12 cellular contexts compared by ENCODE assay signal in the genomic region with DNA sequence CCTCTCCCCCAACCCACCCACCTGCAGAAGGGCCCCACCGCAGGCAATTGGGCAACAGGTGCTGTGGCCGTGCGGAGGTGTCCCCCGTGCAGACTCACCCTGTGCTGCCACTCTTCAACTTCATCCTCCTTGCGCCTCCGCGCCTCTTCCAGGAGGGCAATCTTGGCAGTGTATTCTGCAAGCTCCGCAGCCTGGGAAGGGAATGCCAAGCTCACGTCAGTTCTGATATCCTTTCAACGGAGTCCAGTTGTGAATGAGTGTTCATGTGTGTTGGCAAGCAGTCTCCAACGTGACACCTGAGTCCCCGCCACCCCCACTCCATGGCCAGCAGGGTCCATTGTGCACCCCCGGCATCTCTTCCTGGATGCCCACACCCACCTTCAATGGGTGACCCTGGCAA. TPM values are rescaled to one million over a fixed set of nuclear protein-coding genes. Genes with fewer than 3 reads are reported as not detected.
DNase-seq lines count a peak whose midpoint lies in the region; ATAC-seq and TF ChIP-seq lines count a peak whose summit lies in the region.
"Had no signal": no experiment of that assay in that cellular context is flagged by ENCODE, and none has a peak within 500 bp of the region (broad histone marks: within the 10 kb centered on the region; RNA-seq: fewer than 3 reads in every experiment).

No MANE protein-coding gene starts in this region.

- no peaks in the 10 kb centered on the region for H3K4me1 ChIP-seq in Caco-2
- H3K4me1 ChIP-seq in uterus: no peaks in the 10 kb centered on the region

- H3K36me3 ChIP-seq in Caco-2 (ENCODE audit: control insufficient read depth, insufficient read depth, low read length): peaks cover 26% of the 10 kb centered on the region
- H3K36me3 ChIP-seq in uterus: no peaks in the 10 kb centered on the region

- H3K4me3 Mint-ChIP-seq in Caco-2 (ENCODE audit: unreplicated experiment): no peak overlapping the region
- H3K4me3 Mint-ChIP-seq in IgD-negative memory B cell: peak overlapping the region in 3 of 4 donors; percentile 58 to 87 (median 60)
- H3K4me3 Mint-ChIP-seq in naive thymus-derived CD8-positive, alpha-beta T cell: peak overlapping the region in 3 of 10 donors; percentile 10 to 45 (median 37)

- TF ChIP-seq CTCF in Caco-2 (IDR thresholded peaks at IDR 0.05; ENCODE audit: insufficient read depth in 1 of 2, low read depth in 1 of 2, low read length in 1 of 2, severe bottlenecking in 1 of 2, unreplicated experiment in 1 of 2): no peak
- TF ChIP-seq CTCF in coronary artery (IDR thresholded peaks at IDR 0.05): no peak
- TF ChIP-seq CTCF in uterus (IDR thresholded peaks at IDR 0.05): no peak

- CTCF ChIA-PET in Caco-2 (lab: Charles Lee): interaction anchor here (1.2 kb wide), 1 partner anchor 202 kb away, joined by 3 read pairs; no protein-coding TSS in a partner anchor

- no peaks in the 10 kb centered on the region for H3K27me3 Mint-ChIP-seq in Caco-2 (ENCODE audit: insufficient read depth, unreplicated experiment)
- H3K27me3 Mint-ChIP-seq in IgD-negative memory B cell: no peaks in the 10 kb centered on the region
- H3K27me3 Mint-ChIP-seq in naive thymus-derived CD8-positive, alpha-beta T cell: no peaks in the 10 kb centered on the region

- H3K9me3 ChIP-seq in Caco-2 (no peaks in the 10 kb centered on the region), uterus (no peaks in the 10 kb centered on the region)

- POLR2A ChIA-PET in Caco-2 (lab: Charles Lee): no interaction called here
- POLR2A ChIA-PET in naive thymus-derived CD8-positive, alpha-beta T cell (lab: Charles Lee): interaction anchor here (0.6 to 1.2 kb wide), 3 partner anchors 34 to 206 kb away, joined by 3 read pairs; no protein-coding TSS in a partner anchor

- H3K4me1 Mint-ChIP-seq in Caco-2 (ENCODE audit: low read depth, unreplicated experiment) (peaks cover 7% of the 10 kb centered on the region), IgD-negative memory B cell (peaks cover 3 to 25% (median 4%) of the 10 kb centered on the region in 3 donors)
- peaks cover 27 to 37% (median 32%) of the 10 kb centered on the region in 4 donors for H3K4me1 Mint-ChIP-seq in naive thymus-derived CD8-positive, alpha-beta T cell

- peaks cover 99% of the 10 kb centered on the region for H3K36me3 Mint-ChIP-seq in Caco-2 (ENCODE audit: insufficient read depth, unreplicated experiment)
- peaks cover 37% of the 10 kb centered on the region for H3K36me3 Mint-ChIP-seq in IgD-negative memory B cell
- peaks cover 4 to 95% (median 49%) of the 10 kb centered on the region in 3 donors for H3K36me3 Mint-ChIP-seq in naive thymus-derived CD8-positive, alpha-beta T cell

- DNase-seq in Caco-2 (no peak), coronary artery (ENCODE audit: low spot score) (peak; percentile 67), uterus (no peak), NCI-H526 treated with DMSO at 0.1 percent for 48 hours (lab: John Stamatoyannopoulos, UW) (no peak), AG20443 (ENCODE audit: low spot score) (no peak)
- DNase-seq in naive thymus-derived CD8-positive, alpha-beta T cell: peak in 1 of 10 donors; percentile 7
- DNase-seq: foreskin keratinocyte, IMR-90, islet precursor cell, NCI-H774 had no signal

- H3K4me3 ChIP-seq in Caco-2 (ENCODE audit: low read depth, low read length) (no peak overlapping the region), coronary artery (no peak overlapping the region), uterus (no peak overlapping the region)

- H3K27me3 ChIP-seq in Caco-2 (replicated peaks; ENCODE audit: control insufficient read depth, insufficient read depth, low read length): no peaks in the 10 kb centered on the region; the same call in 1 of the 2 replicates
- no peaks in the 10 kb centered on the region for H3K27me3 ChIP-seq in uterus
- H3K27me3 ChIP-seq: foreskin keratinocyte had no signal

- no peak for TF ChIP-seq POLR2A in uterus (IDR thresholded peaks at IDR 0.05)

- H3K27ac Mint-ChIP-seq in Caco-2 (ENCODE audit: unreplicated experiment): peak overlapping the region; percentile 18
- H3K27ac Mint-ChIP-seq in IgD-negative memory B cell: peak overlapping the region; percentile 85 to 99 (median 97)
- H3K27ac Mint-ChIP-seq in naive thymus-derived CD8-positive, alpha-beta T cell: peak overlapping the region in 9 of 10 donors; percentile 67 to 95 (median 89)

- peak overlapping the region in 1 of 2 donors; percentile 44 for H3K27ac ChIP-seq in coronary artery
- H3K27ac ChIP-seq in uterus: no peak overlapping the region
- H3K27ac ChIP-seq: foreskin keratinocyte had no signal

- intact Hi-C loops in Caco-2 (cut with micrococcal nuclease; ENCODE audit: unreplicated experiment): no loop called here
- intact Hi-C loops in uterus (cut with DNase I; ENCODE audit: low total_unique reads): no loop called here

- H3K9me3 Mint-ChIP-seq in Caco-2 (ENCODE audit: unreplicated experiment) (no peaks in the 10 kb centered on the region), IgD-negative memory B cell (peaks cover 0 to 8% (median 0%) of the 10 kb centered on the region in 3 donors)
- H3K9me3 Mint-ChIP-seq in naive thymus-derived CD8-positive, alpha-beta T cell: no peaks in the 10 kb centered on the region

- ATAC-seq in naive thymus-derived CD8-positive, alpha-beta T cell: no peak
- ATAC-seq in GM18520 (IDR thresholded peaks at IDR 0.05; ENCODE audit: unreplicated experiment): no peak
- ATAC-seq: foreskin keratinocyte had no signal

- BruUV-seq in Caco-2 (replicated peaks; lab: Mats Ljungman, UMichigan): no TSS peak

RNA-seq across cellular contexts. Expression of a gene that starts 49.9 kb away (rescaled TPM):
- 282 and 290 TPM in 2 replicates for total RNA-seq in Caco-2 (2022)
- polyA plus RNA-seq in IgD-negative memory B cell: 588 TPM
- total RNA-seq in naive thymus-derived CD8-positive, alpha-beta T cell: 100 to 1,000 TPM; 202 to 212 TPM
- 100 to 1,000 TPM; 127 to 168 (median 143) TPM for polyA plus RNA-seq in naive thymus-derived CD8-positive, alpha-beta T cell
- total RNA-seq in uterus: 10 to 100 TPM; 27.4 to 94.0 (median 59.3) TPM

Comparison
In these comparisons a context has a peak if more than half of its experiments do, and no peak if none do; other contexts are left out.
1. H3K27ac Mint-ChIP-seq: peak in every context shown above with its lines; median percentile 97 in IgD-negative memory B cell; 89 in naive thymus-derived CD8-positive, alpha-beta T cell; 18 in Caco-2.